13 cellular contexts compared by ENCODE assay signal in the genomic region with DNA sequence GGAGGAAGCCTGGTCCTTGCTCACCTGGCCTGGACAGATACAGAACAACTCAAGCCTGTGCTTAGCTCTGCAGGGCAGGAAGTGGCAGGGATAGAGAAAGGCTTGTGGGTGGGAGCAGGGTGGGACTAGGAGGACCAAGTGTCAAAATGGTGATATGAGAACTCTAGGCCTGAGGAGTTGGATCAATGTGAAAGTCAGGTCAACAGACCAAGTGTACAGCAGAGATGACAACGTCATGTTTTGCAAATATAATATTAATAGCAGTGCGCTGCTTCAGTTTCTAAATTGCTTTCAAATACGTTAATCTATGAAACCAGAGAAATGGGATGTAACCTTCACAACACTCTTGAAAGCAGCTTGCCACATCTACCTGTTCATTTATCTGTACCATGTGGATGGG.
DNase-seq lines count a peak whose midpoint lies in the region; ATAC-seq lines count a peak whose summit lies in the region.
"Had no signal": no experiment of that assay in that cellular context is flagged by ENCODE, and none has a peak within 500 bp of the region (broad histone marks: within the 10 kb centered on the region; RNA-seq: fewer than 3 reads in every experiment).

No MANE protein-coding gene starts in this region.

- no peak for DNase-seq in activated CD4-positive, alpha-beta T cell treated with anti-CD3 and anti-CD28 coated beads, Interleukin-2, amount 10 ng/mL, durations not matched to agents 24 days and 14 days
- no peak for DNase-seq in activated CD4-positive, alpha-beta T cell treated with anti-CD3 and anti-CD28 coated beads for 48 hours
- no peak for DNase-seq in naive thymus-derived CD8-positive, alpha-beta T cell
- DNase-seq in NCI-H2081 (lab: John Stamatoyannopoulos, UW) (no peak), activated gamma-delta T cell treated with Interleukin-2 at 50 U/mL for 16 hours (no peak), midbrain (lab: John Stamatoyannopoulos, UW) (no peak)
- DNase-seq: 8988T; activated CD4-positive, alpha-beta T cell treated with anti-CD3 and anti-CD28 coated beads, Interleukin-2, amount 50 U/mL, for 48 hours; DND-41; H7; IMR-90 had no signal

- intact Hi-C loops in activated CD4-positive, alpha-beta T cell treated with anti-CD3 and anti-CD28 coated beads, Interleukin-2, amount 10 ng/mL, durations not matched to agents 24 days and 14 days (cut with micrococcal nuclease) = loop anchor here (5.0 kb wide), 1 partner anchor 37 kb away; no protein-coding TSS in a partner anchor

- POLR2A ChIA-PET in naive thymus-derived CD8-positive, alpha-beta T cell (lab: Charles Lee) = no interaction called here

- peak; percentile 64 for ATAC-seq in GM21526 (IDR thresholded peaks at IDR 0.05; ENCODE audit: low FRiP score, unreplicated experiment)
- ATAC-seq in HG03280 (IDR thresholded peaks at IDR 0.05; ENCODE audit: unreplicated experiment) = peak; percentile 60
- no peak for ATAC-seq in naive thymus-derived CD8-positive, alpha-beta T cell

- H3K9me3 Mint-ChIP-seq in activated CD4-positive, alpha-beta T cell treated with anti-CD3 and anti-CD28 coated beads, Interleukin-2, amount 10 ng/mL, durations not matched to agents 24 days and 14 days = no peaks in the 10 kb centered on the region
- no peaks in the 10 kb centered on the region for H3K9me3 Mint-ChIP-seq in naive thymus-derived CD8-positive, alpha-beta T cell

- no peak overlapping the region for H3K4me3 Mint-ChIP-seq in activated CD4-positive, alpha-beta T cell treated with anti-CD3 and anti-CD28 coated beads, Interleukin-2, amount 10 ng/mL, durations not matched to agents 24 days and 14 days
- H3K4me3 Mint-ChIP-seq in naive thymus-derived CD8-positive, alpha-beta T cell = peak overlapping the region in 1 of 10 donors; percentile 29

- H3K27me3 Mint-ChIP-seq in activated CD4-positive, alpha-beta T cell treated with anti-CD3 and anti-CD28 coated beads, Interleukin-2, amount 10 ng/mL, durations not matched to agents 24 days and 14 days = no peaks in the 10 kb centered on the region
- H3K27me3 Mint-ChIP-seq in naive thymus-derived CD8-positive, alpha-beta T cell = no peaks in the 10 kb centered on the region

- peak overlapping the region; percentile 42 for H3K27ac Mint-ChIP-seq in activated CD4-positive, alpha-beta T cell treated with anti-CD3 and anti-CD28 coated beads, Interleukin-2, amount 10 ng/mL, durations not matched to agents 24 days and 14 days
- H3K27ac Mint-ChIP-seq in naive thymus-derived CD8-positive, alpha-beta T cell = peak overlapping the region in 8 of 10 donors; percentile 45 to 79 (median 65)

- peaks cover 16% of the 10 kb centered on the region for H3K36me3 Mint-ChIP-seq in activated CD4-positive, alpha-beta T cell treated with anti-CD3 and anti-CD28 coated beads, Interleukin-2, amount 10 ng/mL, durations not matched to agents 24 days and 14 days (ENCODE audit: low read depth)
- H3K36me3 Mint-ChIP-seq in naive thymus-derived CD8-positive, alpha-beta T cell = peaks cover 0 to 67% (median 0%) of the 10 kb centered on the region in 3 donors

- H3K4me1 Mint-ChIP-seq in activated CD4-positive, alpha-beta T cell treated with anti-CD3 and anti-CD28 coated beads, Interleukin-2, amount 10 ng/mL, durations not matched to agents 24 days and 14 days = peaks cover 44% of the 10 kb centered on the region
- H3K4me1 Mint-ChIP-seq in naive thymus-derived CD8-positive, alpha-beta T cell = peaks cover 16 to 75% (median 59%) of the 10 kb centered on the region in 4 donors

Comparison
In these comparisons a context has a peak if more than half of its experiments do, and no peak if none do; other contexts are left out.
1. ATAC-seq: peak in GM21526 (single experiment) and HG03280 (single experiment); none in naive thymus-derived CD8-positive, alpha-beta T cell (0 of 2).